ENCODE assay signal across 8 cellular contexts in the genomic region with DNA sequence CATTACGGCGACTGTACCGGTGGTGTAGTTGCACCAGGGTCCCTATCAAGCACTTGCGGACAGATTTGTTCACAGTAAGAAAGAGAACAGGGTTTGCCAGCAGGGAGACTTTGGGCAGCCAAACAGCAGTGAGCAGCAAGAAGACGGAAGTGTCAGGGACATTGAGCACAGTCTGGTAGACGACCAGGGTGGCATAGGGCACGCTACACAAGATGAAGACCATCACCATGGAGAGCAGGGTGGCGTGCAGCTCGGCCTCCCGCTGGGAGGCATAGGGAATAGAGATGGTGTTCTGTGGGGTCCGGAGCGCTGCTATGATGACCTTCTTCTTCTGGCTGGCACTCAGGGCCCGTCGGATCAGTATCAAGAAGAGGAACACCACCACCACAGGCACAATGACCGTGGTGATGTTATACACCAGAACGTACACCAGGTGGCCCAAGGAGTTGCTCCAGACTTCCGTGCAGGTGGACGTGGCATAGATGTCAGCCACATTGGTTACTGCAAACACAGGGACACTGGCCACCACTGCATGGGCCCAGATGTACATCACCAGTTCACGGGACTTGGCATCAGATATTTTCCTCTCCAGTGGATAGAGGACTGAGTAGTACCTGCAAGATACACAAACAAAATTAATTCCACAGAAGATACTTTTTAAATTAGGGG. TPM values are rescaled to one million over a fixed set of nuclear protein-coding genes. Genes with fewer than 3 reads are reported as not detected.
DNase-seq lines count a peak whose midpoint lies in the region; ATAC-seq and TF ChIP-seq lines count a peak whose summit lies in the region.

No MANE protein-coding gene starts in this region.

- no peaks in the 10 kb centered on the region for H3K27me3 ChIP-seq in Peyer's patch

- no peaks in the 10 kb centered on the region for H3K4me1 ChIP-seq in Peyer's patch

- no peaks in the 10 kb centered on the region for H3K9me3 Mint-ChIP-seq in HFFc6
- H3K9me3 Mint-ChIP-seq in activated T-helper 1 cell treated with anti-CD3 and anti-CD28 coated beads, Interleukin-12 subunit alpha, Interleukin-12 subunit beta, Interleukin-2, Interleukin-4 antibody, amounts not matched to agents 30 ng/mL and 10 ng/mL and 1 ng/mL, durations not matched to agents 14 hours and 24 hours and 36 hours: no peaks in the 10 kb centered on the region

- no peak overlapping the region for H3K27ac ChIP-seq in Peyer's patch

- H3K27ac Mint-ChIP-seq in HFFc6: peak overlapping the region; percentile 19
- H3K27ac Mint-ChIP-seq in activated T-helper 1 cell treated with anti-CD3 and anti-CD28 coated beads, Interleukin-12 subunit alpha, Interleukin-12 subunit beta, Interleukin-2, Interleukin-4 antibody, amounts not matched to agents 30 ng/mL and 10 ng/mL and 1 ng/mL, durations not matched to agents 14 hours and 24 hours and 36 hours: no peak overlapping the region

- peaks cover 51% of the 10 kb centered on the region for H3K36me3 Mint-ChIP-seq in HFFc6 (ENCODE audit: low read depth)
- no peaks in the 10 kb centered on the region for H3K36me3 Mint-ChIP-seq in activated T-helper 1 cell treated with anti-CD3 and anti-CD28 coated beads, Interleukin-12 subunit alpha, Interleukin-12 subunit beta, Interleukin-2, Interleukin-4 antibody, amounts not matched to agents 30 ng/mL and 10 ng/mL and 1 ng/mL, durations not matched to agents 14 hours and 24 hours and 36 hours (ENCODE audit: low read depth)

- no peak for TF ChIP-seq POLR2A in Peyer's patch (IDR thresholded peaks at IDR 0.05)

- H3K4me3 ChIP-seq in Peyer's patch: no peak overlapping the region

- intact Hi-C loops in activated T-helper 1 cell treated with anti-CD3 and anti-CD28 coated beads, Interleukin-12 subunit alpha, Interleukin-12 subunit beta, Interleukin-2, Interleukin-4 antibody, amounts not matched to agents 30 ng/mL and 10 ng/mL and 1 ng/mL, durations not matched to agents 14 hours and 24 hours and 36 hours (cut with micrococcal nuclease): no loop called here

- peaks cover 15% of the 10 kb centered on the region for H3K4me1 Mint-ChIP-seq in HFFc6 (ENCODE audit: low read depth)
- H3K4me1 Mint-ChIP-seq in activated T-helper 1 cell treated with anti-CD3 and anti-CD28 coated beads, Interleukin-12 subunit alpha, Interleukin-12 subunit beta, Interleukin-2, Interleukin-4 antibody, amounts not matched to agents 30 ng/mL and 10 ng/mL and 1 ng/mL, durations not matched to agents 14 hours and 24 hours and 36 hours (ENCODE audit: low read depth): no peaks in the 10 kb centered on the region

- no peaks in the 10 kb centered on the region for H3K36me3 ChIP-seq in Peyer's patch

- H3K27me3 Mint-ChIP-seq in HFFc6 (ENCODE audit: insufficient read depth): peaks cover 5% of the 10 kb centered on the region
- H3K27me3 Mint-ChIP-seq in activated T-helper 1 cell treated with anti-CD3 and anti-CD28 coated beads, Interleukin-12 subunit alpha, Interleukin-12 subunit beta, Interleukin-2, Interleukin-4 antibody, amounts not matched to agents 30 ng/mL and 10 ng/mL and 1 ng/mL, durations not matched to agents 14 hours and 24 hours and 36 hours (ENCODE audit: insufficient read depth): peaks cover 19% of the 10 kb centered on the region

- H3K4me3 Mint-ChIP-seq in HFFc6: no peak overlapping the region
- H3K4me3 Mint-ChIP-seq in activated T-helper 1 cell treated with anti-CD3 and anti-CD28 coated beads, Interleukin-12 subunit alpha, Interleukin-12 subunit beta, Interleukin-2, Interleukin-4 antibody, amounts not matched to agents 30 ng/mL and 10 ng/mL and 1 ng/mL, durations not matched to agents 14 hours and 24 hours and 36 hours: no peak overlapping the region

- peak; percentile 57 for DNase-seq in activated CD8-positive, alpha-beta memory T cell treated with anti-CD3 and anti-CD28 coated beads, Interleukin-2, amount 50 U/mL, for 48 hours
- DNase-seq in activated CD8-positive, alpha-beta memory T cell treated with anti-CD3 and anti-CD28 coated beads, Interleukin-2, amount 50 U/mL, for 4 hours: no peak
- DNase-seq in HFFc6: no peak
- peak in 1 of 3 donors; percentile 57 for DNase-seq in Peyer's patch
- DNase-seq in glomerular visceral epithelial cell (ENCODE audit: extremely low spot score): peak; percentile 29
- DNase-seq in activated T-helper 1 cell treated with anti-CD3 and anti-CD28 coated beads, Interleukin-12 subunit alpha, Interleukin-12 subunit beta, Interleukin-2, Interleukin-4 antibody, amounts not matched to agents 30 ng/mL and 10 ng/mL and 1 ng/mL, durations not matched to agents 14 hours and 24 hours and 36 hours (ENCODE audit: low spot score): no peak

- TF ChIP-seq CTCF in HFFc6 (IDR thresholded peaks at IDR 0.05) (peak; percentile 73), Peyer's patch (IDR thresholded peaks at IDR 0.05) (peak in 5 of 6 experiments; percentile 17 to 50 (median 40))

- H3K9me3 ChIP-seq in Peyer's patch: no peaks in the 10 kb centered on the region

- ATAC-seq in GM18870 (IDR thresholded peaks at IDR 0.05; ENCODE audit: unreplicated experiment) (no peak), GM21576 (IDR thresholded peaks at IDR 0.05; ENCODE audit: unreplicated experiment) (no peak)

RNA-seq across cellular contexts. Expression of a gene that starts 19.1 kb away (rescaled TPM):
- 1 to 10 TPM; 1.2 to 2.0 (median 1.3) TPM for total RNA-seq in HFFc6 (2021; fragmentation: NEBNext Ultra II Directional; extraction: Animal tissue kit (Norgen Biotek cat#: 25700))
- total RNA-seq in Peyer's patch: not detected
- 0.26 and 0.34 TPM in 2 replicates for total RNA-seq in activated T-helper 1 cell treated with anti-CD3 and anti-CD28 coated beads, Interleukin-12 subunit alpha, Interleukin-12 subunit beta, Interleukin-2, Interleukin-4 antibody, amounts not matched to agents 30 ng/mL and 10 ng/mL and 1 ng/mL, durations not matched to agents 14 hours and 24 hours and 36 hours

Comparison
In these comparisons a context has a peak if more than half of its experiments do, and no peak if none do; other contexts are left out.
1. DNase-seq: peak in activated CD8-positive, alpha-beta memory T cell treated with anti-CD3 and anti-CD28 coated beads, Interleukin-2, amount 50 U/mL, for 48 hours (single experiment) and glomerular visceral epithelial cell (single experiment); none in activated CD8-positive, alpha-beta memory T cell treated with anti-CD3 and anti-CD28 coated beads, Interleukin-2, amount 50 U/mL, for 4 hours (single experiment), HFFc6 (single experiment) and activated T-helper 1 cell treated with anti-CD3 and anti-CD28 coated beads, Interleukin-12 subunit alpha, Interleukin-12 subunit beta, Interleukin-2, Interleukin-4 antibody, amounts not matched to agents 30 ng/mL and 10 ng/mL and 1 ng/mL, durations not matched to agents 14 hours and 24 hours and 36 hours (single experiment).